ENCODE assay signal across 8 cellular contexts in the genomic region with DNA sequence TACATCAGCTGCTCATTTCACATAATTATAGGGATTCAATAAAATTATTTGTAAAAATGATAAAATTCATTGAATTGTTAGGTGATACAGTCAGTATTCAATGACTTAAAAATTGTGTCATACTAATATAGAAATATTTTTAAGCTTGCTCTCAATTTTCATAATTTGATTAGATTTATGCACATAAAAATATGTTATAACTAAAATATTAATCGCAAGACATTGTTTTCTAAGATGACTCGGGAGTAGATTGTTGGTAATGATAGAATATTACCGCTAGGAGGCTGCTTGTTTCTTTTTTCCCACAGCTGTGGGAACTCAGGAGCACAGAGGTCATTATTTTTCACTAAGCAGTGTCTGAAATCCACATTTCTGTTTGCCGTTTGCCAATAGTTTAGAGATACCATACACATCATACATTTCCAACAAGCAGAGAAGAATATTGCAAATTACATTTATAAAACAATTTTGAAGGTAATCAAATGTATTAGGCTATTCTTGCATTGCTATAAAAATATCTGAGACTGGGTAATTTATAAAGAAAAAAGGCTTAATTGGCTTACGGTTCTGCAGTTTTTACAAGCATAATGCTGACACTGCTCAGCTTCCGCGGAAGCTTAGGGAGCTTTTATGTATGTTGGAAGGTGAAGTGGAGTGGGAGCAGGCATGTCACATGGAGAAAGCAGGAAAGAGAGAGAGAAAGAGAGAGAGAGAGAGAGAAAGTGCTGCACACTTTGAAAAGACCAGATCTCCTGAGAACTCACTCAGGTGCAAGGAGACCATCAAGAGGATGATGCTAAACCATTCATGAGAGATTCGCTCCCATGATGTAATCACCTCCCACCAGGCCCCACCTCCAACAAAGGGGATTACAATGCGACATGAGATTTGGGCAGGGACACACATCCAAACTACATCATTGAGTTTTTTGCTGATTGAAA. TPM values are rescaled to one million over a fixed set of nuclear protein-coding genes. Genes with fewer than 3 reads are reported as not detected.
DNase-seq lines count a peak whose midpoint lies in the region; ATAC-seq, FAIRE-seq and TF ChIP-seq lines count a peak whose summit lies in the region.

No MANE protein-coding gene starts in this region.

- peak overlapping the region; percentile 53 for H3K4me2 ChIP-seq in osteoblast (ENCODE audit: insufficient read depth, low read length)

- H3K9me3 Mint-ChIP-seq in CD4-positive, CD25-positive, alpha-beta regulatory T cell: no peaks in the 10 kb centered on the region

- H3K27ac ChIP-seq in CD4-positive, CD25-positive, alpha-beta regulatory T cell (ENCODE audit: insufficient read depth, low read length, poor library complexity, severe bottlenecking): peak overlapping the region; percentile 58
- H3K27ac ChIP-seq in osteoblast (ENCODE audit: low read depth, low read length): no peak overlapping the region

- H2AFZ ChIP-seq in osteoblast (ENCODE audit: low read length): no peak overlapping the region

- peak overlapping the region; percentile 64 to 81 (median 74) for H3K27ac Mint-ChIP-seq in CD4-positive, CD25-positive, alpha-beta regulatory T cell

- peak overlapping the region; percentile 17 to 51 (median 33) for H3K4me3 Mint-ChIP-seq in CD4-positive, CD25-positive, alpha-beta regulatory T cell

- H4K20me1 ChIP-seq in osteoblast (ENCODE audit: insufficient read depth, low read length): no peaks in the 10 kb centered on the region

- ATAC-seq in CD4-positive, CD25-positive, alpha-beta regulatory T cell (ENCODE audit: low read depth in 2 of 2): peak in 1 of 2 donors; percentile 20
- ATAC-seq in HG02798 (IDR thresholded peaks at IDR 0.05; ENCODE audit: poor library complexity, unreplicated experiment): no peak

- peak; percentile 32 to 46 (median 45) for DNase-seq in CD4-positive, CD25-positive, alpha-beta regulatory T cell
- DNase-seq in HTR-8/SVneo (ENCODE audit: insufficient read length, low spot score) (peak; percentile 10), T follicular helper cell (ENCODE audit: low read depth) (peak; percentile 52), osteoblast (ENCODE audit: insufficient read length, low spot score, missing footprints) (no peak), DMS79 (lab: John Stamatoyannopoulos, UW) (no peak), islet precursor cell (no peak)
- DNase-seq in central memory CD4-positive, alpha-beta T cell: peak; percentile 44

- peaks cover 10% of the 10 kb centered on the region for H3K27me3 Mint-ChIP-seq in CD4-positive, CD25-positive, alpha-beta regulatory T cell

- TF ChIP-seq CTCF in osteoblast (IDR thresholded peaks at IDR 0.05; ENCODE audit: extremely low read depth, low read depth, low read length): no peak

- no peak for FAIRE-seq in HTR-8/SVneo (lab: Jason Lieb, UNC)

- H3K9me3 ChIP-seq in CD4-positive, CD25-positive, alpha-beta regulatory T cell (ENCODE audit: control insufficient read depth in 2 of 2, low read length in 2 of 2): no peaks in the 10 kb centered on the region
- H3K9me3 ChIP-seq in osteoblast (ENCODE audit: low read depth, low read length): no peaks in the 10 kb centered on the region

- no peaks in the 10 kb centered on the region for H3K27me3 ChIP-seq in CD4-positive, CD25-positive, alpha-beta regulatory T cell (ENCODE audit: control insufficient read depth, insufficient read depth, low read length)
- H3K27me3 ChIP-seq in osteoblast (ENCODE audit: insufficient read depth, low read length): no peaks in the 10 kb centered on the region

- peaks cover 41% of the 10 kb centered on the region for H3K36me3 ChIP-seq in CD4-positive, CD25-positive, alpha-beta regulatory T cell (ENCODE audit: control insufficient read depth, insufficient read depth, low read length)
- no peaks in the 10 kb centered on the region for H3K36me3 ChIP-seq in osteoblast (ENCODE audit: insufficient read depth, low read length)

- H3K79me2 ChIP-seq in osteoblast (ENCODE audit: insufficient read depth, low read length): no peaks in the 10 kb centered on the region

- H3K36me3 Mint-ChIP-seq in CD4-positive, CD25-positive, alpha-beta regulatory T cell: peaks cover 36% of the 10 kb centered on the region

- H3K4me1 Mint-ChIP-seq in CD4-positive, CD25-positive, alpha-beta regulatory T cell: peaks cover 37 to 53% (median 45%) of the 10 kb centered on the region in 4 donors

- H3K4me3 ChIP-seq in CD4-positive, CD25-positive, alpha-beta regulatory T cell (ENCODE audit: low read depth, low read length): peak overlapping the region; percentile 69
- no peak overlapping the region for H3K4me3 ChIP-seq in osteoblast (ENCODE audit: insufficient read depth, low read length)

- peaks cover 48% of the 10 kb centered on the region for H3K4me1 ChIP-seq in CD4-positive, CD25-positive, alpha-beta regulatory T cell (ENCODE audit: control insufficient read depth, insufficient read depth, low read length, poor library complexity, severe bottlenecking)
- no peaks in the 10 kb centered on the region for H3K4me1 ChIP-seq in osteoblast (ENCODE audit: insufficient read depth, low read length)

RNA-seq across cellular contexts. Expression of gene CD69, which starts 9.2 kb away (rescaled TPM):
- 1,130 TPM for total RNA-seq in CD4-positive, CD25-positive, alpha-beta regulatory T cell
- polyA plus RNA-seq in CD4-positive, CD25-positive, alpha-beta regulatory T cell: 100 to 1,000 TPM; 189 to 259 (median 222) TPM
- total RNA-seq in osteoblast: not detected in 2 replicates

RNA-seq across cellular contexts. Expression of gene CLECL1, which starts 18.6 kb away (rescaled TPM):
- total RNA-seq in CD4-positive, CD25-positive, alpha-beta regulatory T cell: 0.84 TPM
- not detected for polyA plus RNA-seq in CD4-positive, CD25-positive, alpha-beta regulatory T cell
- total RNA-seq in osteoblast: not detected in 2 replicates

Comparison
In these comparisons a context has a peak if more than half of its experiments do, and no peak if none do; other contexts are left out.
1. DNase-seq: peak in CD4-positive, CD25-positive, alpha-beta regulatory T cell (3 of 3), HTR-8/SVneo (single experiment), T follicular helper cell (single experiment) and central memory CD4-positive, alpha-beta T cell (single experiment); none in osteoblast (single experiment), DMS79 (single experiment) and islet precursor cell (single experiment).
2. RNA of gene CD69, which starts 9.2 kb away (total RNA-seq): 1,130 TPM in CD4-positive, CD25-positive, alpha-beta regulatory T cell (single experiment); not detected in osteoblast; every median in the first group is over 1,000 times any median in the second.